Comparison of ENCODE assay signal across 1 cellular context in genomic region chr9:72691671-72692070, GRCh38.
TF ChIP-seq lines count a peak whose summit lies in the region.

No MANE protein-coding gene starts in this region.

TF ChIP-seq in GM23338, 12 proteins besides CTCF, POLR2A, EP300 and RAD21 (continued from another document):
- TF ChIP-seq REST (IDR thresholded peaks at IDR 0.05; ENCODE audit: unreplicated experiment) = no peak
- TF ChIP-seq ZNF114 (CRISPR knock-in tag; IDR thresholded peaks at IDR 0.05) = no peak
- TF ChIP-seq NANOG (IDR thresholded peaks at IDR 0.05; ENCODE audit: borderline replicate concordance) = no peak
- TF ChIP-seq, protein P1, sequence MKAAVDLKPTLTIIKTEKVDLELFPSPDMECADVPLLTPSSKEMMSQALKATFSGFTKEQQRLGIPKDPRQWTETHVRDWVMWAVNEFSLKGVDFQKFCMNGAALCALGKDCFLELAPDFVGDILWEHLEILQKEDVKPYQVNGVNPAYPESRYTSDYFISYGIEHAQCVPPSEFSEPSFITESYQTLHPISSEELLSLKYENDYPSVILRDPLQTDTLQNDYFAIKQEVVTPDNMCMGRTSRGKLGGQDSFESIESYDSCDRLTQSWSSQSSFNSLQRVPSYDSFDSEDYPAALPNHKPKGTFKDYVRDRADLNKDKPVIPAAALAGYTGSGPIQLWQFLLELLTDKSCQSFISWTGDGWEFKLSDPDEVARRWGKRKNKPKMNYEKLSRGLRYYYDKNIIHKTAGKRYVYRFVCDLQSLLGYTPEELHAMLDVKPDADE (IDR thresholded peaks at IDR 0.05) = no peak
- no peak for TF ChIP-seq STAT1 (IDR thresholded peaks at IDR 0.05; ENCODE audit: unreplicated experiment)
- TF ChIP-seq POLR2AphosphoS5 (IDR thresholded peaks at IDR 0.05; ENCODE audit: low read depth) = no peak
- no peak for TF ChIP-seq JUNB (IDR thresholded peaks at IDR 0.05; ENCODE audit: unreplicated experiment)
- no peak for TF ChIP-seq ZNF462 (CRISPR knock-in tag; IDR thresholded peaks at IDR 0.05)
- no peak for TF ChIP-seq CREB1 (CRISPR knock-in tag; IDR thresholded peaks at IDR 0.05; ENCODE audit: low read depth)
- TF ChIP-seq ZNF331 (CRISPR knock-in tag; IDR thresholded peaks at IDR 0.05; ENCODE audit: low read depth) = no peak
